ENCODE assay signal across 8 cellular contexts in genomic region chr1:234610061-234610581, GRCh38. TPM values are rescaled to one million over a fixed set of nuclear protein-coding genes. Genes with fewer than 3 reads are reported as not detected.
DNase-seq lines count a peak whose midpoint lies in the region; ATAC-seq and TF ChIP-seq lines count a peak whose summit lies in the region.

Gene IRF2BP2, minus strand, starts transcription at chr1:234610178. Its CDS starts 684 bp downstream, at chr1:234609494.

- peak; percentile 70 to 90 (median 84) for DNase-seq in CD8-positive, alpha-beta memory T cell
- DNase-seq in NB4 (ENCODE audit: low read depth) (peak; percentile 89), T-cell (peak; percentile 65 to 90 (median 80)), adipocyte (ENCODE audit: low read depth) (peak; percentile 91), heart left ventricle (peak; percentile 86 to 93 (median 88)), pons (ENCODE audit: low spot score) (peak; percentile 80)

- H3K27me3 ChIP-seq in CD8-positive, alpha-beta memory T cell (ENCODE audit: insufficient read depth, low read length, poor library complexity, severe bottlenecking): no peaks in the 10 kb centered on the region
- H3K27me3 ChIP-seq in adipocyte (replicated peaks; ENCODE audit: control insufficient read depth, insufficient read depth, low read length) (no peaks in the 10 kb centered on the region), heart left ventricle (no peaks in the 10 kb centered on the region)

- peaks cover 11% of the 10 kb centered on the region for H3K36me3 ChIP-seq in CD8-positive, alpha-beta memory T cell (ENCODE audit: insufficient read depth, low read length)
- H3K36me3 ChIP-seq in adipocyte (ENCODE audit: control insufficient read depth, insufficient read depth, low read length, severe bottlenecking) (peaks cover 28% of the 10 kb centered on the region), heart left ventricle (peaks cover 3 to 36% (median 27%) of the 10 kb centered on the region in 9 donors), urinary bladder (ENCODE audit: insufficient read depth) (no peaks in the 10 kb centered on the region)

- POLR2A ChIA-PET in CD8-positive, alpha-beta memory T cell (lab: Charles Lee): interaction anchor here (1.0 to 5.5 kb wide), 7 partner anchors 9 to 474 kb away, joined by 3 to 101 read pairs (median 12); no protein-coding TSS in a partner anchor
- POLR2A ChIA-PET in T-cell (lab: Charles Lee): interaction anchor here (0.6 to 5.8 kb wide), 8 partner anchors 9 to 369 kb away, joined by 3 to 150 read pairs (median 4); no protein-coding TSS in a partner anchor

- H3K4me1 ChIP-seq in CD8-positive, alpha-beta memory T cell (ENCODE audit: insufficient read depth, low read length): peaks cover 56% of the 10 kb centered on the region
- H3K4me1 ChIP-seq in adipocyte (ENCODE audit: control insufficient read depth, insufficient read depth, low read length) (peaks cover 29% of the 10 kb centered on the region), heart left ventricle (peaks cover 9 to 47% (median 32%) of the 10 kb centered on the region in 12 donors), urinary bladder (ENCODE audit: insufficient read depth) (no peaks in the 10 kb centered on the region)

- no peaks in the 10 kb centered on the region for H3K9me3 ChIP-seq in CD8-positive, alpha-beta memory T cell (ENCODE audit: low read length)
- H3K9me3 ChIP-seq in adipocyte (ENCODE audit: control insufficient read depth, low read length) (no peaks in the 10 kb centered on the region), heart left ventricle (no peaks in the 10 kb centered on the region)

- H3K27me3 Mint-ChIP-seq in CD8-positive, alpha-beta memory T cell: peaks cover 0 to 15% of the 10 kb centered on the region in 2 donors
- no peaks in the 10 kb centered on the region for H3K27me3 Mint-ChIP-seq in T-cell

- CTCF ChIA-PET in CD8-positive, alpha-beta memory T cell (lab: Charles Lee): interaction anchor here (4.8 to 8.3 kb wide), 2 partner anchors 11 to 473 kb away, joined by 27 to 68 read pairs; no protein-coding TSS in a partner anchor
- CTCF ChIA-PET in T-cell (lab: Charles Lee): interaction anchor here in 1 of 2 donors (0.5 to 5.3 kb wide), 3 partner anchors 11 to 368 kb away, joined by 3 to 55 read pairs (median 4); no protein-coding TSS in a partner anchor

- peak within 1 kb of the TSS; percentile 96 for H3K9ac ChIP-seq in adipocyte (ENCODE audit: low read length)

- H3K9me3 Mint-ChIP-seq in CD8-positive, alpha-beta memory T cell: peaks cover 0 to 6% (median 0%) of the 10 kb centered on the region in 5 donors
- no peaks in the 10 kb centered on the region for H3K9me3 Mint-ChIP-seq in T-cell

- H3K4me3 ChIP-seq in CD8-positive, alpha-beta memory T cell (ENCODE audit: low read length): peak within 1 kb of the TSS; percentile 88
- H3K4me3 ChIP-seq in NB4 (ENCODE audit: low read depth, low read length) (peak within 1 kb of the TSS; percentile 95), adipocyte (ENCODE audit: low read length) (peak within 1 kb of the TSS; percentile 90), heart left ventricle (peak within 1 kb of the TSS; percentile 64 to 95 (median 85)), urinary bladder (ENCODE audit: low read depth, low read length) (peak within 1 kb of the TSS; percentile 99)

- H3K4me1 Mint-ChIP-seq in CD8-positive, alpha-beta memory T cell: peaks cover 48 to 61% (median 60%) of the 10 kb centered on the region in 3 donors
- peaks cover 50 to 62% (median 53%) of the 10 kb centered on the region in 3 donors for H3K4me1 Mint-ChIP-seq in T-cell

- intact Hi-C loops in heart left ventricle (cut with DNase I): loop anchor here (1.0 to 10.0 kb wide), 23 partner anchors 67 to 473 kb away; no protein-coding TSS in a partner anchor

- H3K27ac ChIP-seq in CD8-positive, alpha-beta memory T cell (ENCODE audit: low read depth, low read length): peak within 1 kb of the TSS; percentile 96
- H3K27ac ChIP-seq in heart left ventricle: peak within 1 kb of the TSS; percentile 97 to 100 (median 99)
- peak within 1 kb of the TSS; percentile 98 for H3K27ac ChIP-seq in urinary bladder (ENCODE audit: low read depth)

- TF ChIP-seq POLR2A in NB4 (IDR thresholded peaks at IDR 0.05; ENCODE audit: extremely low read depth, insufficient read length) (no peak), heart left ventricle (IDR thresholded peaks at IDR 0.05) (peak; percentile 39 to 90)

- peak within 1 kb of the TSS; percentile 95 to 100 (median 99) for H3K27ac Mint-ChIP-seq in CD8-positive, alpha-beta memory T cell
- H3K27ac Mint-ChIP-seq in T-cell: peak within 1 kb of the TSS; percentile 93 to 96

- H3K4me3 Mint-ChIP-seq in CD8-positive, alpha-beta memory T cell: peak within 1 kb of the TSS; percentile 90 to 99 (median 96)
- peak within 1 kb of the TSS; percentile 84 to 94 (median 87) for H3K4me3 Mint-ChIP-seq in T-cell

- no peak for TF ChIP-seq CTCF in NB4 (IDR thresholded peaks at IDR 0.05; ENCODE audit: low read depth, low read length)
- TF ChIP-seq CTCF in heart left ventricle (IDR thresholded peaks at IDR 0.05): no peak

- ATAC-seq in GM21825 (IDR thresholded peaks at IDR 0.05; ENCODE audit: unreplicated experiment) (peak; percentile 23), T-cell (replicated peaks in 1 of 4) (peak; percentile 12 to 30 (median 17)), heart left ventricle (peak; percentile 17 to 57 (median 42))

- H3K36me3 Mint-ChIP-seq in CD8-positive, alpha-beta memory T cell: peaks cover 10 to 38% (median 21%) of the 10 kb centered on the region in 3 donors
- H3K36me3 Mint-ChIP-seq in T-cell: peaks cover 25% of the 10 kb centered on the region

- WGBS in heart left ventricle, 4 donors: 0 to 1% (median 1%) methylated on average over 16 to 60 of the region's 60 CpGs
- WGBS in urinary bladder: under 1% methylated on average over 59 of the region's 60 CpGs

RNA-seq across cellular contexts. Expression of gene IRF2BP2, which starts in this region (rescaled TPM):
- total RNA-seq in CD8-positive, alpha-beta memory T cell: 10 to 100 TPM; 91.8 to 98.4 TPM
- 42.5 TPM for polyA plus RNA-seq in CD8-positive, alpha-beta memory T cell
- total RNA-seq in T-cell (100 to 1,000 TPM; 141 to 406 (median 163) TPM), heart left ventricle (100 to 1,000 TPM in 4 of 9 donors, 10 to 100 TPM in 5; 76.7 to 126 (median 81.3) TPM), urinary bladder (137 TPM)
- polyA plus RNA-seq in heart left ventricle (10 to 100 TPM; 36.1 to 77.4 TPM), urinary bladder (137 TPM)

Comparison
In these comparisons a context has a peak if more than half of its experiments do, and no peak if none do; other contexts are left out.
1. Peak in every context shown above with its lines: DNase-seq, ATAC-seq, H3K4me3 ChIP-seq and H3K27ac ChIP-seq.